ENCODE assay signal across 13 cellular contexts in genomic region chr10:101135151-101136006, GRCh38. TPM values are rescaled to one million over a fixed set of nuclear protein-coding genes. Genes with fewer than 3 reads are reported as not detected.
A peak's percentile ranks its signal among the peaks of the same experiment; 100 is the strongest.
DNase-seq lines count a peak whose midpoint lies in the region; ATAC-seq and TF ChIP-seq lines count a peak whose summit lies in the region.
"Had no signal": no experiment of that assay in that cellular context is flagged by ENCODE, and none has a peak within 500 bp of the region (broad histone marks: within the 10 kb centered on the region; RNA-seq: fewer than 3 reads in every experiment).

No MANE protein-coding gene starts in this region.

- intact Hi-C loops in activated naive CD4-positive, alpha-beta T cell treated with anti-CD3 and anti-CD28 coated beads for 36 hours (cut with micrococcal nuclease), result loop anchor here (10.0 kb wide), 1 partner anchor 391 kb away; the partner anchor contains the start of gene PAX2
- intact Hi-C loops in Panc1 (cut with micrococcal nuclease; ENCODE audit: unreplicated experiment), result no loop called here

- peak overlapping the region; percentile 13 to 27 for H3K4me3 ChIP-seq in Panc1 (ENCODE audit: low read depth in 2 of 2, low read length in 2 of 2)
- H3K4me3 ChIP-seq in endodermal cell (ENCODE audit: low read length), result no peak overlapping the region

- H3K27ac ChIP-seq in Panc1 (ENCODE audit: low read length) (no peak overlapping the region), endodermal cell (ENCODE audit: low read depth, low read length) (no peak overlapping the region)
- H3K27ac ChIP-seq: Peyer's patch had no signal

- DNase-seq in activated naive CD4-positive, alpha-beta T cell treated with anti-CD3 and anti-CD28 coated beads for 36 hours, result no peak
- no peak for DNase-seq in activated naive CD4-positive, alpha-beta T cell treated with Interleukin-2 at 50 U/mL for 16 hours
- DNase-seq in Panc1 (ENCODE audit: low read depth, low spot score) (no peak), endodermal cell (peak; percentile 63), COLO829 (ENCODE audit: low spot score) (no peak), NCI-H446 (lab: John Stamatoyannopoulos, UW) (no peak), SW 1271 (lab: John Stamatoyannopoulos, UW) (no peak)
- DNase-seq in stimulated activated effector memory CD8-positive, alpha-beta T cell treated with anti-CD3 and anti-CD28 coated beads, Interleukin-12 subunit alpha, Interleukin-12 subunit beta, amount 100 ng/mL, for 72 hours (ENCODE audit: low spot score in 2 of 2), result no peak
- DNase-seq: activated CD4-positive, alpha-beta T cell treated with anti-CD3 and anti-CD28 coated beads, Interleukin-2, amount 50 U/mL, for 1 hour; Karpas-422; Peyer's patch had no signal

- peaks cover 45% of the 10 kb centered on the region for H3K4me1 Mint-ChIP-seq in activated naive CD4-positive, alpha-beta T cell treated with anti-CD3 and anti-CD28 coated beads for 36 hours (ENCODE audit: low read depth)
- H3K4me1 Mint-ChIP-seq in endodermal cell, result peaks cover 22% of the 10 kb centered on the region
- peaks cover 54% of the 10 kb centered on the region for H3K4me1 Mint-ChIP-seq in stimulated activated effector memory CD8-positive, alpha-beta T cell treated with anti-CD3 and anti-CD28 coated beads, Interleukin-12 subunit alpha, Interleukin-12 subunit beta, amount 100 ng/mL, for 72 hours

- peaks cover 5% of the 10 kb centered on the region for H3K27me3 ChIP-seq in Panc1 (ENCODE audit: control insufficient read depth, insufficient read depth, low read length)
- peaks cover 100% of the 10 kb centered on the region for H3K27me3 ChIP-seq in endodermal cell (ENCODE audit: control insufficient read depth, insufficient read depth, low read length, poor library complexity, severe bottlenecking)

- no peak overlapping the region for H3K27ac Mint-ChIP-seq in activated naive CD4-positive, alpha-beta T cell treated with anti-CD3 and anti-CD28 coated beads for 36 hours
- no peak overlapping the region for H3K27ac Mint-ChIP-seq in endodermal cell
- peak overlapping the region; percentile 70 for H3K27ac Mint-ChIP-seq in stimulated activated effector memory CD8-positive, alpha-beta T cell treated with anti-CD3 and anti-CD28 coated beads, Interleukin-12 subunit alpha, Interleukin-12 subunit beta, amount 100 ng/mL, for 72 hours

- H3K4me3 Mint-ChIP-seq in activated naive CD4-positive, alpha-beta T cell treated with anti-CD3 and anti-CD28 coated beads for 36 hours, result peak overlapping the region; percentile 20
- peak overlapping the region; percentile 19 for H3K4me3 Mint-ChIP-seq in endodermal cell
- peak overlapping the region; percentile 38 for H3K4me3 Mint-ChIP-seq in stimulated activated effector memory CD8-positive, alpha-beta T cell treated with anti-CD3 and anti-CD28 coated beads, Interleukin-12 subunit alpha, Interleukin-12 subunit beta, amount 100 ng/mL, for 72 hours

- H3K9me3 ChIP-seq in Panc1 (ENCODE audit: control insufficient read depth, insufficient read depth, low read depth, low read length) (no peaks in the 10 kb centered on the region), endodermal cell (ENCODE audit: control insufficient read depth, low read length) (no peaks in the 10 kb centered on the region)
- H3K9me3 ChIP-seq: Peyer's patch had no signal

- CTCF ChIA-PET in activated naive CD4-positive, alpha-beta T cell treated with anti-CD3 and anti-CD28 coated beads for 36 hours (lab: Charles Lee), result interaction anchor here (1.7 kb wide), 1 partner anchor 39 kb away, joined by 3 read pairs; no protein-coding TSS in a partner anchor
- CTCF ChIA-PET in Panc1 (lab: Charles Lee), result interaction anchor here (1.0 kb wide), 1 partner anchor 40 kb away, joined by 3 read pairs; no protein-coding TSS in a partner anchor

- in situ Hi-C loops in Panc1 (cut with HindIII; ENCODE audit: low pct_unique_long_range_greater_than_20kb, low sequenced_read_pairs), result no loop called here

- POLR2A ChIA-PET in Panc1 (lab: Charles Lee), result no interaction called here

- WGBS in endodermal cell (ENCODE audit: insufficient coverage in 1 of 2, insufficient read length in 1 of 2), 2 experiments, result 5% methylated on average over 17 to 35 of the region's 35 CpGs

- no TSS peak for BruUV-seq in Panc1 (replicated peaks; lab: Mats Ljungman, UMichigan)

- H3K36me3 ChIP-seq in Panc1 (ENCODE audit: control insufficient read depth, insufficient read depth, low read length) (no peaks in the 10 kb centered on the region), endodermal cell (ENCODE audit: control insufficient read depth, insufficient read depth, low read length) (no peaks in the 10 kb centered on the region)
- H3K36me3 ChIP-seq: Peyer's patch had no signal

- H3K4me1 ChIP-seq in Panc1 (ENCODE audit: control insufficient read depth, insufficient read depth, low read length), result no peaks in the 10 kb centered on the region; the same call in 1 of the 2 replicates
- no peaks in the 10 kb centered on the region for H3K4me1 ChIP-seq in endodermal cell (ENCODE audit: control insufficient read depth, insufficient read depth, low read length)

- no peak for TF ChIP-seq CTCF in Panc1 (IDR thresholded peaks at IDR 0.05)
- no peak for TF ChIP-seq CTCF in endodermal cell (conservative IDR thresholded peaks at IDR 0.05)

- H3K27me3 Mint-ChIP-seq in activated naive CD4-positive, alpha-beta T cell treated with anti-CD3 and anti-CD28 coated beads for 36 hours (ENCODE audit: low read depth), result peaks cover 86% of the 10 kb centered on the region
- peaks cover 99% of the 10 kb centered on the region for H3K27me3 Mint-ChIP-seq in endodermal cell (ENCODE audit: insufficient read depth)

- H3K9me3 Mint-ChIP-seq in activated naive CD4-positive, alpha-beta T cell treated with anti-CD3 and anti-CD28 coated beads for 36 hours, result no peaks in the 10 kb centered on the region
- no peaks in the 10 kb centered on the region for H3K9me3 Mint-ChIP-seq in endodermal cell
- no peaks in the 10 kb centered on the region for H3K9me3 Mint-ChIP-seq in stimulated activated effector memory CD8-positive, alpha-beta T cell treated with anti-CD3 and anti-CD28 coated beads, Interleukin-12 subunit alpha, Interleukin-12 subunit beta, amount 100 ng/mL, for 72 hours

- ATAC-seq in Panc1, result no peak
- ATAC-seq in stimulated activated effector memory CD8-positive, alpha-beta T cell treated with anti-CD3 and anti-CD28 coated beads, Interleukin-12 subunit alpha, Interleukin-12 subunit beta, amount 100 ng/mL, for 72 hours, result no peak

- H3K9ac ChIP-seq in endodermal cell (ENCODE audit: extremely low read depth, low read length, poor library complexity, severe bottlenecking), result no peak overlapping the region

- H3K36me3 Mint-ChIP-seq in activated naive CD4-positive, alpha-beta T cell treated with anti-CD3 and anti-CD28 coated beads for 36 hours (ENCODE audit: low read depth), result no peaks in the 10 kb centered on the region
- H3K36me3 Mint-ChIP-seq in endodermal cell (ENCODE audit: low read depth), result no peaks in the 10 kb centered on the region
- peaks cover 8% of the 10 kb centered on the region for H3K36me3 Mint-ChIP-seq in stimulated activated effector memory CD8-positive, alpha-beta T cell treated with anti-CD3 and anti-CD28 coated beads, Interleukin-12 subunit alpha, Interleukin-12 subunit beta, amount 100 ng/mL, for 72 hours

RNA-seq across cellular contexts. Expression of gene TLX1, which starts 4.3 kb away (rescaled TPM):
- total RNA-seq in activated naive CD4-positive, alpha-beta T cell treated with anti-CD3 and anti-CD28 coated beads for 36 hours, result not detected
- total RNA-seq in Panc1 (2021; ENCODE audit: unreplicated experiment) (0.13 TPM), endodermal cell (not detected)
- polyA plus RNA-seq in Panc1 (2012; ENCODE audit: insufficient read length), result 0.57 TPM
- 0.14 TPM for polyA plus RNA-seq in endodermal cell (2013, experiment 1 of 2)
- 0.12 TPM for polyA plus RNA-seq in endodermal cell (2013, experiment 2 of 2)
- total RNA-seq: subcutaneous adipose tissue had no signal
- polyA plus RNA-seq: BJ had no signal
